ENCODE assay signal across 15 cellular contexts in genomic region chr3:76203578-76203977, GRCh38.
"Had no signal": no experiment of that assay in that cellular context is flagged by ENCODE, and none has a peak within 500 bp of the region (broad histone marks: within the 10 kb centered on the region; RNA-seq: fewer than 3 reads in every experiment).

No MANE protein-coding gene starts in this region.

- H3K27me3 ChIP-seq: gastrocnemius medialis, pancreas, sigmoid colon, spleen, upper lobe of left lung had no signal

- H3K9me3 ChIP-seq: gastrocnemius medialis, lower lobe of right lung, pancreas, sigmoid colon, upper lobe of left lung had no signal

- H3K36me3 ChIP-seq: gastrocnemius medialis, lower lobe of right lung, pancreas, sigmoid colon, spleen, upper lobe of left lung had no signal

- H3K4me3 ChIP-seq: gastrocnemius medialis, lower lobe of right lung, pancreas, sigmoid colon, spleen, upper lobe of left lung had no signal

- H3K4me1 ChIP-seq: gastrocnemius medialis, lower lobe of right lung, pancreas, sigmoid colon, spleen, upper lobe of left lung had no signal

- H3K27ac ChIP-seq: epithelial cell of prostate, gastrocnemius medialis, lower lobe of right lung, pancreas, sigmoid colon, spleen, upper lobe of left lung, VCaP had no signal

- DNase-seq: activated CD4-positive, alpha-beta T cell treated with anti-CD3 and anti-CD28 coated beads, Interleukin-2, amount 50 U/mL, for 48 hours; activated naive CD4-positive, alpha-beta T cell treated with anti-CD3 and anti-CD28 coated beads, Interleukin-2, amount 50 U/mL, for 16 hours; activated T-cell treated with anti-CD3 and anti-CD28 coated beads, Interleukin-2, amount 50 U/mL, for 24 hours; effector memory CD4-positive, alpha-beta T cell; gastrocnemius medialis; lower lobe of right lung; naive thymus-derived CD4-positive, alpha-beta T cell; pancreas; sigmoid colon; spleen; stimulated activated naive CD8-positive, alpha-beta T cell treated with anti-CD3 and anti-CD28 coated beads, Interleukin-15, amount 100 ng/mL, for 72 hours; T-helper 1 cell; upper lobe of left lung had no signal
